Comparison of ENCODE assay signal across 36 cellular contexts in the genomic region with DNA sequence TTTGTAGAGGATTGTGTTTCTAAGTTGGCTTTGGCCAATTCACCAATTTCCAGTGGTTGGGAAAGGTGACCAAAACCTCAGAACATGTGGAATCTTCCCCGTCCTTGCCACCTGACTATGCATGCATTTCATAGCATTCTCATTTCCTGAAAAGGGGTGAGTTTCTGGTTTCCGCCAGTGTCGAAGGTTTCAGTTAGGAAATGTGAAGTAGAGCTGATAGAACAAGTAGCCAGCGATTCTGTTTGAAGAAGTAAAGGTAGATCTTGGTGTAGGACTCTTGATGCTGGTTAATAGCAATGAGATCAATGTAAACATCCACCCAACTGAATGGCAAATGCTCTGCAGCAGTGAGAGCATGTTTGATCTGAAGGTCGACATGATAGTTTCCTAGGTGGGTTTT. TPM values are rescaled to one million over a fixed set of nuclear protein-coding genes. Genes with fewer than 3 reads are reported as not detected.
"Had no signal": no experiment of that assay in that cellular context is flagged by ENCODE, and none has a peak within 500 bp of the region (broad histone marks: within the 10 kb centered on the region; RNA-seq: fewer than 3 reads in every experiment).

No MANE protein-coding gene starts in this region.

- H3K27ac Mint-ChIP-seq: activated CD4-positive, alpha-beta T cell treated with anti-CD3 and anti-CD28 coated beads for 36 hours; activated CD4-positive, alpha-beta T cell treated with anti-CD3 and anti-CD28 coated beads, Interleukin-2, amount 10 ng/mL, durations not matched to agents 7 days and 5 days; activated CD8-positive, alpha-beta T cell treated with anti-CD3 and anti-CD28 coated beads, Interleukin-2, amount 10 ng/mL, durations not matched to agents 7 days and 5 days; activated naive CD4-positive, alpha-beta T cell treated with anti-CD3 and anti-CD28 coated beads, Interleukin-2, amount 50 U/mL, for 24 hours; activated naive CD8-positive, alpha-beta T cell treated with anti-CD3 and anti-CD28 coated beads, Interleukin-2, amount 10 ng/mL, durations not matched to agents 7 days and 5 days; activated T-cell treated with anti-CD3 and anti-CD28 coated beads, Interleukin-2, amount 50 U/mL, for 24 hours; activated T-helper 2 cell treated with anti-CD3 and anti-CD28 coated beads, Interferon-gamma antibody, Interleukin-2, Interleukin-4, amounts not matched to agents 10 μg/mL and 5 μg/mL and 100 μg/mL, durations not matched to agents 14 hours and 24 hours and 36 hours; WTC11 had no signal

- H3K27me3 ChIP-seq: ascending aorta, cardiac muscle cell, MG63 had no signal

- H3K4me3 Mint-ChIP-seq: activated CD4-positive, alpha-beta T cell treated with anti-CD3 and anti-CD28 coated beads for 36 hours; activated CD4-positive, alpha-beta T cell treated with anti-CD3 and anti-CD28 coated beads, Interleukin-2, amount 10 ng/mL, durations not matched to agents 7 days and 5 days; activated CD8-positive, alpha-beta T cell treated with anti-CD3 and anti-CD28 coated beads, Interleukin-2, amount 10 ng/mL, durations not matched to agents 7 days and 5 days; activated naive CD4-positive, alpha-beta T cell treated with anti-CD3 and anti-CD28 coated beads, Interleukin-2, amount 50 U/mL, for 24 hours; activated naive CD8-positive, alpha-beta T cell treated with anti-CD3 and anti-CD28 coated beads, Interleukin-2, amount 10 ng/mL, durations not matched to agents 7 days and 5 days; activated T-cell treated with anti-CD3 and anti-CD28 coated beads, Interleukin-2, amount 50 U/mL, for 24 hours; central memory CD8-positive, alpha-beta T cell; WTC11 had no signal

- H3K27ac ChIP-seq: ascending aorta, cardiac muscle cell, PC-9, RWPE1 had no signal

- H3K4me1 ChIP-seq: ascending aorta had no signal

- H3K4me3 ChIP-seq: ascending aorta, cardiac muscle cell, MG63, PC-9 had no signal

- DNase-seq: activated CD4-positive, alpha-beta T cell treated with anti-CD3 and anti-CD28 coated beads for 36 hours; activated CD4-positive, alpha-beta T cell treated with anti-CD3 and anti-CD28 coated beads, Interleukin-2, amount 10 ng/mL, durations not matched to agents 7 days and 5 days; activated CD4-positive, alpha-beta T cell treated with anti-CD3 and anti-CD28 coated beads, Interleukin-2, amount 50 U/mL, for 48 hours; activated CD8-positive, alpha-beta T cell treated with anti-CD3 and anti-CD28 coated beads, Interleukin-2, amount 10 ng/mL, durations not matched to agents 7 days and 5 days; activated gamma-delta T cell; activated naive CD4-positive, alpha-beta T cell treated with Interleukin-2 at 50 U/mL for 16 hours; activated naive CD8-positive, alpha-beta T cell treated with anti-CD3 and anti-CD28 coated beads, Interleukin-2, amount 10 ng/mL, durations not matched to agents 7 days and 5 days; activated T-cell treated with anti-CD3 and anti-CD28 coated beads, Interleukin-2, amount 50 U/mL, for 24 hours; amygdala; Karpas-422; MG63; MV-4-11; NCI-H1092; NCI-H1436 treated with DMSO at 0.1 percent for 48 hours; NCI-H1694 treated with DMSO at 0.1 percent for 48 hours; NCI-H2029; NCI-H345; NCI-H524 treated with DMSO at 0.1 percent for 48 hours; NK-92 treated with Interleukin-12 subunit alpha and Interleukin-12 subunit beta, amount 100 ng/mL, for 24 hours; PC-9; SIG-M5; T-helper 1 cell; T-helper 2 cell; T-helper 9 cell had no signal

- H3K36me3 ChIP-seq: ascending aorta, cardiac muscle cell, MG63 had no signal

- H3K9me3 Mint-ChIP-seq: activated CD4-positive, alpha-beta T cell treated with anti-CD3 and anti-CD28 coated beads, Interleukin-2, amount 10 ng/mL, durations not matched to agents 7 days and 5 days; activated T-helper 2 cell treated with anti-CD3 and anti-CD28 coated beads, Interferon-gamma antibody, Interleukin-2, Interleukin-4, amounts not matched to agents 10 μg/mL and 5 μg/mL and 100 μg/mL, durations not matched to agents 14 hours and 24 hours and 36 hours had no signal

- H3K36me3 Mint-ChIP-seq: activated naive CD8-positive, alpha-beta T cell treated with anti-CD3 and anti-CD28 coated beads, Interleukin-2, amount 10 ng/mL, durations not matched to agents 7 days and 5 days had no signal

- H3K9me3 ChIP-seq: MG63 had no signal

- H3K4me2 ChIP-seq: PC-9 had no signal

- H2AFZ ChIP-seq: PC-9 had no signal

- ATAC-seq: activated CD4-positive, alpha-beta T cell treated with anti-CD3 and anti-CD28 coated beads for 36 hours; activated CD4-positive, CD25-positive, alpha-beta regulatory T cell treated with anti-CD3 and anti-CD28 coated beads, Interleukin-2, amount 50 U/mL, for 24 hours; activated CD8-positive, alpha-beta T cell treated with anti-CD3 and anti-CD28 coated beads, Interleukin-2, amount 10 ng/mL, durations not matched to agents 7 days and 5 days; Right ventricle myocardium inferior; SK-N-SH treated with all-trans-retinoic acid at 6 μM for 48 hours; WTC11 had no signal

- H3K4me1 Mint-ChIP-seq: activated CD4-positive, alpha-beta T cell treated with anti-CD3 and anti-CD28 coated beads for 36 hours; activated CD4-positive, alpha-beta T cell treated with anti-CD3 and anti-CD28 coated beads, Interleukin-2, amount 10 ng/mL, durations not matched to agents 7 days and 5 days; activated naive CD4-positive, alpha-beta T cell treated with anti-CD3 and anti-CD28 coated beads, Interleukin-2, amount 50 U/mL, for 24 hours; activated naive CD8-positive, alpha-beta T cell treated with anti-CD3 and anti-CD28 coated beads, Interleukin-2, amount 10 ng/mL, durations not matched to agents 7 days and 5 days; central memory CD8-positive, alpha-beta T cell; WTC11 had no signal

RNA-seq across cellular contexts. Expression of gene SMOC1, which starts 15.9 kb away (rescaled TPM):
- total RNA-seq: activated CD4-positive, alpha-beta T cell treated with anti-CD3 and anti-CD28 coated beads for 36 hours; activated CD4-positive, alpha-beta T cell treated with anti-CD3 and anti-CD28 coated beads, Interleukin-2, amount 10 ng/mL, durations not matched to agents 7 days and 5 days; activated CD8-positive, alpha-beta T cell treated with anti-CD3 and anti-CD28 coated beads, Interleukin-2, amount 10 ng/mL, durations not matched to agents 7 days and 5 days; activated naive CD8-positive, alpha-beta T cell treated with anti-CD3 and anti-CD28 coated beads, Interleukin-2, amount 10 ng/mL, durations not matched to agents 7 days and 5 days; activated T-helper 2 cell treated with anti-CD3 and anti-CD28 coated beads, Interferon-gamma antibody, Interleukin-2, Interleukin-4, amounts not matched to agents 10 μg/mL and 5 μg/mL and 100 μg/mL, durations not matched to agents 14 hours and 24 hours and 36 hours; OCI-LY7; PC-9; SK-MEL-5 had no signal
